Comparison of ENCODE assay signal across 9 cellular contexts in the genomic region with DNA sequence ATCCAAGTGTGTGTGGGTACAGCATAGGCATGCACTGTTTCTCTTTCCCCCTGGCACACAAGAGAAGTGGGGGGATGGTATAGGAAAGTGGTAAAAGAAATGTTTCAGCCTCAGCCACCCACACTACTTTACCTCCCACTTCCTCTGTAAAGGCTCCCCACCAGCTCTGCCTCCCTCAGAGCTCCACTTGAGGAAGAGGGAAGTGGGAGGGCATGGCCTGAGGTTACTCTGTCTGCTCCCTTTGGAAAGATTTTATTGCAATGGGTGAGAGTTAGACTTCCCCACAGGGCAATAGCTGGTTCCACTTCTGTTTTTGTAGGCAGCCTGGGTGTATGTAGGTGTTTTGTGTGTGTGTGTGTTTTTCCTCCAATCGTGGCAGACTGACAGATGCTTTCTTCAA.
DNase-seq lines count a peak whose midpoint lies in the region; ATAC-seq and TF ChIP-seq lines count a peak whose summit lies in the region.
"Had no signal": no experiment of that assay in that cellular context is flagged by ENCODE, and none has a peak within 500 bp of the region (broad histone marks: within the 10 kb centered on the region; RNA-seq: fewer than 3 reads in every experiment).

No MANE protein-coding gene starts in this region.

- DNase-seq in SK-N-MC (ENCODE audit: low read depth, low spot score) (peak; percentile 26), neuronal stem cell (ENCODE audit: low spot score) (no peak), occipital lobe (lab: John Stamatoyannopoulos, UW) (no peak), NCI-H2171 treated with DMSO at 0.1 percent for 48 hours (lab: John Stamatoyannopoulos, UW) (no peak)
- no peak for DNase-seq in stimulated activated CD8-positive, alpha-beta memory T cell treated with anti-CD3 and anti-CD28 coated beads, Interleukin-4, amount 100 ng/mL, for 48 hours
- no peak for DNase-seq in CD4-positive, alpha-beta T cell
- DNase-seq: naive thymus-derived CD8-positive, alpha-beta T cell had no signal

- no peak overlapping the region for H3K27ac Mint-ChIP-seq in CD4-positive, alpha-beta T cell

- no peak overlapping the region for H3K14ac ChIP-seq in neuronal stem cell (ENCODE audit: low read length)

- H3K4me1 ChIP-seq in neuronal stem cell (ENCODE audit: control insufficient read depth in 2 of 2, insufficient read depth in 1 of 2, low read depth in 1 of 2, low read length in 2 of 2), result peaks cover 5 to 39% of the 10 kb centered on the region in 2 donors

- no peaks in the 10 kb centered on the region for H3K4me1 Mint-ChIP-seq in CD4-positive, alpha-beta T cell (ENCODE audit: low read depth)

- H3K4me3 ChIP-seq in SK-N-MC (0 out of 2 replicates have a peak overlapping the region, but pooled peaks have one; percentile 15), neuronal stem cell (ENCODE audit: low read length in 2 of 2) (no peak overlapping the region)

- H4K8ac ChIP-seq in neuronal stem cell (ENCODE audit: low read depth, low read length), result no peak overlapping the region

- H3K4me2 ChIP-seq in neuronal stem cell (ENCODE audit: insufficient read depth, low read length, poor library complexity, severe bottlenecking), result no peak overlapping the region

- H2AFZ ChIP-seq in neuronal stem cell (ENCODE audit: low read length), result peak overlapping the region; percentile 91

- no peaks in the 10 kb centered on the region for H3K79me1 ChIP-seq in neuronal stem cell (ENCODE audit: low read depth, low read length)

- no peak overlapping the region for H3K9ac ChIP-seq in SK-N-MC (ENCODE audit: insufficient read length)
- H3K9ac ChIP-seq in neuronal stem cell (ENCODE audit: low read depth, low read length, poor library complexity), result no peak overlapping the region

- H3K27me3 ChIP-seq in neuronal stem cell (ENCODE audit: control insufficient read depth in 3 of 3, insufficient read depth in 3 of 3, low read depth in 1 of 3, low read length in 3 of 3), result no peaks in the 10 kb centered on the region
- H3K27me3 ChIP-seq in CD4-positive, alpha-beta T cell (ENCODE audit: control insufficient read depth, insufficient read depth, low read length), result no peaks in the 10 kb centered on the region

- H3K4me3 Mint-ChIP-seq in CD4-positive, alpha-beta T cell, result no peak overlapping the region
- H3K4me3 Mint-ChIP-seq: naive thymus-derived CD8-positive, alpha-beta T cell had no signal

- H3K4ac ChIP-seq in neuronal stem cell (ENCODE audit: low read length), result no peak overlapping the region

- H3K27me3 Mint-ChIP-seq in CD4-positive, alpha-beta T cell, result no peaks in the 10 kb centered on the region
- H3K27me3 Mint-ChIP-seq: naive thymus-derived CD8-positive, alpha-beta T cell had no signal

- H3K36me3 ChIP-seq in SK-N-MC (ENCODE audit: insufficient read depth, low read length) (no peaks in the 10 kb centered on the region), neuronal stem cell (replicated peaks in 1 of 2; ENCODE audit: control insufficient read depth in 2 of 2, insufficient read depth in 2 of 2, low read length in 2 of 2) (no peaks in the 10 kb centered on the region)

- no peak overlapping the region for H3K27ac ChIP-seq in SK-N-MC
- no peak overlapping the region for H3K27ac ChIP-seq in neuronal stem cell (replicated peaks; ENCODE audit: low read length)
- H3K27ac ChIP-seq in CD4-positive, alpha-beta T cell (ENCODE audit: low read depth, low read length), result no peak overlapping the region

- CTCF ChIA-PET in CD4-positive, alpha-beta T cell (lab: Charles Lee), result no interaction called here

- no peak overlapping the region for H2BK120ac ChIP-seq in neuronal stem cell (ENCODE audit: low read depth, low read length)

- peaks cover 2% of the 10 kb centered on the region for H3K9me3 Mint-ChIP-seq in CD4-positive, alpha-beta T cell

- H3K18ac ChIP-seq in neuronal stem cell (ENCODE audit: low read length), result no peak overlapping the region

- H3K23ac ChIP-seq in neuronal stem cell (ENCODE audit: low read depth, low read length, poor library complexity), result no peak overlapping the region

- no peak overlapping the region for H2BK12ac ChIP-seq in neuronal stem cell (ENCODE audit: low read length)

- no peak for TF ChIP-seq CTCF in CD4-positive, alpha-beta T cell (IDR thresholded peaks at IDR 0.05)

- ATAC-seq in GM18508 (IDR thresholded peaks at IDR 0.05; ENCODE audit: insufficient read depth, unreplicated experiment), result peak; percentile 54
- ATAC-seq in HG02798 (IDR thresholded peaks at IDR 0.05; ENCODE audit: poor library complexity, unreplicated experiment), result peak; percentile 73
- ATAC-seq in CD4-positive, alpha-beta T cell (ENCODE audit: poor library complexity), result no peak
- ATAC-seq: naive thymus-derived CD8-positive, alpha-beta T cell had no signal

- no peak overlapping the region for H4K91ac ChIP-seq in neuronal stem cell (ENCODE audit: low read depth, low read length, poor library complexity)

- no CpG with 5 or more reads among the region's 1 CpG for WGBS in neuronal stem cell (ENCODE audit: extremely low coverage in 2 of 2, insufficient read length in 2 of 2, insufficient replicate concordance in 1 of 2), 2 donors

- POLR2A ChIA-PET in CD4-positive, alpha-beta T cell (lab: Charles Lee), result no interaction called here

- H2BK15ac ChIP-seq in neuronal stem cell (ENCODE audit: low read length), result no peak overlapping the region

- no peaks in the 10 kb centered on the region for H3K9me3 ChIP-seq in SK-N-MC (ENCODE audit: low read depth, low read length)
- H3K9me3 ChIP-seq in neuronal stem cell (replicated peaks in 1 of 2; ENCODE audit: control insufficient read depth in 2 of 2, insufficient read depth in 1 of 2, low read depth in 1 of 2, low read length in 2 of 2), result no peaks in the 10 kb centered on the region
- H3K9me3 ChIP-seq in CD4-positive, alpha-beta T cell (ENCODE audit: control insufficient read depth, low read length), result peaks cover 2% of the 10 kb centered on the region

- intact Hi-C loops in CD4-positive, alpha-beta T cell (cut with DNase I, micrococcal nuclease), result no loop called here

- H3K36me3 Mint-ChIP-seq in CD4-positive, alpha-beta T cell (ENCODE audit: low read depth), result peaks cover 81% of the 10 kb centered on the region

- H2AK5ac ChIP-seq in neuronal stem cell (ENCODE audit: low read depth, low read length), result no peak overlapping the region

- H2BK5ac ChIP-seq in neuronal stem cell (ENCODE audit: low read length), result no peak overlapping the region
